8 cellular contexts compared by ENCODE assay signal in genomic region chr1:203326830-203327683, GRCh38. TPM values are rescaled to one million over a fixed set of nuclear protein-coding genes. Genes with fewer than 3 reads are reported as not detected.
DNase-seq lines count a peak whose midpoint lies in the region; ATAC-seq and TF ChIP-seq lines count a peak whose summit lies in the region.

No MANE protein-coding gene starts in this region.

- no peak for TF ChIP-seq RAD21 in Ishikawa (IDR thresholded peaks at IDR 0.05; ENCODE audit: low read depth)

- ATAC-seq in GM21619 (IDR thresholded peaks at IDR 0.05; ENCODE audit: unreplicated experiment) (peak; percentile 68), PC-3 (peak; percentile 94)

- no peaks in the 10 kb centered on the region for H3K27me3 Mint-ChIP-seq in activated T-cell treated with anti-CD3 and anti-CD28 coated beads, Interleukin-2, amount 50 U/mL, for 24 hours

- no TSS peak for BruUV-seq in PC-3 (replicated peaks; lab: Mats Ljungman, UMichigan)

- H3K27ac ChIP-seq in PC-3 (ENCODE audit: low read length) = peak overlapping the region; percentile 43
- H3K27ac ChIP-seq in esophagus (ENCODE audit: low read depth in 2 of 2, low read length in 1 of 2) = peak overlapping the region; percentile 96 to 97
- peak overlapping the region; percentile 95 for H3K27ac ChIP-seq in muscle layer of colon (ENCODE audit: low read depth, low read length)

- no peaks in the 10 kb centered on the region for H3K36me3 ChIP-seq in PC-3 (ENCODE audit: low read depth, low read length)
- no peaks in the 10 kb centered on the region for H3K36me3 ChIP-seq in esophagus (ENCODE audit: control insufficient read depth in 2 of 2, insufficient read depth in 2 of 2, low read length in 1 of 2)
- H3K36me3 ChIP-seq in muscle layer of colon (ENCODE audit: insufficient read depth, low read length) = no peaks in the 10 kb centered on the region

- peak overlapping the region; percentile 68 for H3K4me3 ChIP-seq in PC-3 (ENCODE audit: low read length)
- H3K4me3 ChIP-seq in esophagus (ENCODE audit: low read depth in 1 of 2, low read length in 2 of 2) = peak overlapping the region; percentile 49 to 52
- peak overlapping the region; percentile 58 to 71 for H3K4me3 ChIP-seq in muscle layer of colon (ENCODE audit: low read depth in 1 of 2, low read length in 2 of 2)

- H3K9ac ChIP-seq in PC-3 (ENCODE audit: low read length) (peak overlapping the region; percentile 54), muscle layer of colon (ENCODE audit: low read length) (peak overlapping the region; percentile 82)

- H3K4me3 Mint-ChIP-seq in activated T-cell treated with anti-CD3 and anti-CD28 coated beads, Interleukin-2, amount 50 U/mL, for 24 hours = peak overlapping the region; percentile 72

- peaks cover 19% of the 10 kb centered on the region; the same call in 1 of the 2 replicates for H3K27me3 ChIP-seq in PC-3 (ENCODE audit: low read length)
- no peaks in the 10 kb centered on the region for H3K27me3 ChIP-seq in esophagus (ENCODE audit: control insufficient read depth in 1 of 2, insufficient read depth in 2 of 2, low read length in 2 of 2)
- no peaks in the 10 kb centered on the region for H3K27me3 ChIP-seq in muscle layer of colon (ENCODE audit: control insufficient read depth in 1 of 2, insufficient read depth in 2 of 2, low read length in 2 of 2)

- H2AFZ ChIP-seq in PC-3 (ENCODE audit: low read length) = peak overlapping the region; percentile 82

- POLR2A ChIA-PET in PC-3 (lab: Charles Lee; ENCODE audit: unreplicated experiment) = interaction anchor here (0.6 kb wide), 3 partner anchors 15 to 99 kb away, joined by 3 to 5 read pairs (median 3); no protein-coding TSS in a partner anchor

- H4K20me1 ChIP-seq in PC-3 (ENCODE audit: low read length) = no peaks in the 10 kb centered on the region

- no peak for TF ChIP-seq CTCF in PC-3 (conservative IDR thresholded peaks at IDR 0.05; ENCODE audit: low read depth, low read length)

- DNase-seq in DMS114 treated with DMSO at 0.1 percent for 48 hours (lab: John Stamatoyannopoulos, UW; ENCODE audit: unreplicated experiment) (peak; percentile 78), PC-3 (peak; percentile 94)
- peak; percentile 94 for DNase-seq in activated T-cell treated with anti-CD3 and anti-CD28 coated beads, Interleukin-2, amount 50 U/mL, for 24 hours
- peak; percentile 88 for DNase-seq in stimulated activated CD8-positive, alpha-beta memory T cell treated with anti-CD3 and anti-CD28 coated beads, Interleukin-7, amount 100 ng/mL, for 24 hours (ENCODE audit: low read depth)

- intact Hi-C loops in PC-3 (cut with micrococcal nuclease) = loop anchor here (1.0 kb wide), 1 partner anchor 54 kb away; no protein-coding TSS in a partner anchor

- H3K4me2 ChIP-seq in PC-3 (ENCODE audit: low read length) = peak overlapping the region; percentile 84

- 4 to 5% methylated on average over 42 to 49 of the region's 49 CpGs for WGBS in esophagus, 2 donors

- no peaks in the 10 kb centered on the region for H3F3A ChIP-seq in PC-3 (ENCODE audit: low read length, unreplicated experiment)

- no peaks in the 10 kb centered on the region for H3K9me3 ChIP-seq in PC-3 (ENCODE audit: low read length)
- no peaks in the 10 kb centered on the region for H3K9me3 ChIP-seq in esophagus (ENCODE audit: control insufficient read depth in 2 of 2, insufficient read depth in 1 of 2, low read depth in 1 of 2, low read length in 1 of 2)
- no peaks in the 10 kb centered on the region for H3K9me3 ChIP-seq in muscle layer of colon (ENCODE audit: low read length)

- TF ChIP-seq EP300 in Ishikawa (IDR thresholded peaks at IDR 0.05; ENCODE audit: borderline replicate concordance) = peak; percentile 62; the same call in 1 of the 2 replicates

- CTCF ChIA-PET in PC-3 (lab: Charles Lee) = interaction anchor here (1.0 to 2.4 kb wide), 5 partner anchors 21 to 209 kb away, joined by 3 to 23 read pairs (median 4); no protein-coding TSS in a partner anchor

- H3K79me2 ChIP-seq in PC-3 (ENCODE audit: low read length) = no peaks in the 10 kb centered on the region

- no peaks in the 10 kb centered on the region for H3K9me2 ChIP-seq in PC-3 (replicated peaks; ENCODE audit: low read length)

- peak overlapping the region; percentile 92 for H3K27ac Mint-ChIP-seq in activated T-cell treated with anti-CD3 and anti-CD28 coated beads, Interleukin-2, amount 50 U/mL, for 24 hours

- no peaks in the 10 kb centered on the region for H3K36me3 Mint-ChIP-seq in activated T-cell treated with anti-CD3 and anti-CD28 coated beads, Interleukin-2, amount 50 U/mL, for 24 hours (ENCODE audit: low read depth)

- H3K9me3 Mint-ChIP-seq in activated T-cell treated with anti-CD3 and anti-CD28 coated beads, Interleukin-2, amount 50 U/mL, for 24 hours = no peaks in the 10 kb centered on the region

- H3K4me1 Mint-ChIP-seq in activated T-cell treated with anti-CD3 and anti-CD28 coated beads, Interleukin-2, amount 50 U/mL, for 24 hours (ENCODE audit: low read depth) = peaks cover 71% of the 10 kb centered on the region

- H3K4me1 ChIP-seq in PC-3 (ENCODE audit: insufficient read depth, low read length) = peaks cover 21% of the 10 kb centered on the region; the same call in 1 of the 2 replicates
- peaks cover 8 to 12% of the 10 kb centered on the region in 2 donors for H3K4me1 ChIP-seq in esophagus (ENCODE audit: control insufficient read depth in 2 of 2, insufficient read depth in 2 of 2, low read length in 1 of 2)
- H3K4me1 ChIP-seq in muscle layer of colon (ENCODE audit: insufficient read depth, low read length) = peaks cover 29% of the 10 kb centered on the region

TF ChIP-seq in Ishikawa, 13 proteins besides CTCF, POLR2A, EP300 and RAD21:
- TF ChIP-seq REST (IDR thresholded peaks at IDR 0.05; ENCODE audit: low read depth) (peak; percentile 25; the same call in 1 of the 2 replicates), YY1 (IDR thresholded peaks at IDR 0.05; ENCODE audit: low read depth) (no peak), NFIC (IDR thresholded peaks at IDR 0.05) (peak; percentile 10; the same call in 1 of the 2 replicates), FOXM1 (IDR thresholded peaks at IDR 0.05; ENCODE audit: borderline replicate concordance, low read depth) (peak; percentile 48; the same call in 1 of the 2 replicates), EGR1 (IDR thresholded peaks at IDR 0.05) (peak; percentile 43; the same call in 1 of the 2 replicates), TCF12 (IDR thresholded peaks at IDR 0.05; ENCODE audit: low read depth) (peak; percentile 54; the same call in 1 of the 2 replicates), TAF1 (IDR thresholded peaks at IDR 0.05; ENCODE audit: low read depth) (peak; percentile 75), MAX (IDR thresholded peaks at IDR 0.05) (no peak; the same call in 1 of the 2 replicates), CEBPB (IDR thresholded peaks at IDR 0.05) (no peak)
TF ChIP-seq in Ishikawa: peak in this region for 6.

RNA-seq across cellular contexts. Expression of gene BTG2, which starts 21.7 kb away (rescaled TPM):
- total RNA-seq in PC-3 (2014; rRNA removed) = 2.2 and 2.4 TPM in 2 replicates
- polyA plus RNA-seq in esophagus = 10 to 100 TPM in 1 of 2 donors, 1 to 10 TPM in 1; 9.4 to 27.3 TPM

RNA-seq across cellular contexts. Expression of gene FMOD, which starts 23.9 kb away (rescaled TPM):
- total RNA-seq in PC-3 (2014; rRNA removed) = not detected in 2 replicates
- 1 to 10 TPM; 1.7 to 4.4 TPM for polyA plus RNA-seq in esophagus

Comparison
In these comparisons a context has a peak if more than half of its experiments do, and no peak if none do; other contexts are left out.
1. Peak in every context shown above with its lines: DNase-seq, ATAC-seq, H3K4me3 ChIP-seq and H3K27ac ChIP-seq.
2. H3K27ac ChIP-seq: peak in every context shown above with its lines; median percentile 96 in esophagus; 95 in muscle layer of colon; 43 in PC-3.